Comparison of ENCODE assay signal across 22 cellular contexts in genomic region chr22:38443675-38444521, GRCh38. TPM values are rescaled to one million over a fixed set of nuclear protein-coding genes. Genes with fewer than 3 reads are reported as not detected.
"Had no signal": no experiment of that assay in that cellular context is flagged by ENCODE, and none has a peak within 500 bp of the region (broad histone marks: within the 10 kb centered on the region; RNA-seq: fewer than 3 reads in every experiment).

No MANE protein-coding gene starts in this region.

- H3K9me3 ChIP-seq: body of pancreas, gastrocnemius medialis, left lung, prostate gland, testis had no signal

- H3K4me3 ChIP-seq: body of pancreas, gastrocnemius medialis, left lung, prostate gland, testis had no signal

- H3K4me3 Mint-ChIP-seq: activated CD8-positive, alpha-beta T cell treated with anti-CD3 and anti-CD28 coated beads for 36 hours; central memory CD8-positive, alpha-beta T cell; memory B cell; nephron; stimulated activated naive CD8-positive, alpha-beta T cell treated with anti-CD3 and anti-CD28 coated beads, Interleukin-15, Interleukin-2, amounts not matched to agents 100 ng/mL and 50 ng/mL, for 24 hours; T-helper 1 cell treated with Interleukin-12 subunit alpha and Interleukin-12 subunit beta and Interleukin-4 antibody, amounts not matched to agents 30 μg/mL and 1 μg/mL, for 36 hours had no signal

- ATAC-seq: activated CD8-positive, alpha-beta T cell treated with anti-CD3 and anti-CD28 coated beads for 36 hours; activated naive CD4-positive, alpha-beta T cell treated with anti-CD3 and anti-CD28 coated beads, Interleukin-2, amount 50 U/mL, for 72 hours; body of pancreas; gastrocnemius medialis; left lung; sciatic nerve; SK-N-SH treated with all-trans-retinoic acid at 6 μM for 48 hours had no signal

- H3K27me3 ChIP-seq: body of pancreas, testis had no signal

- H3K36me3 ChIP-seq: gastrocnemius medialis, left lung, prostate gland had no signal

- H3K4me1 Mint-ChIP-seq: central memory CD8-positive, alpha-beta T cell; nephron had no signal

- H3K27me3 Mint-ChIP-seq: activated CD8-positive, alpha-beta T cell treated with anti-CD3 and anti-CD28 coated beads for 36 hours had no signal

- H3K27ac Mint-ChIP-seq: activated CD8-positive, alpha-beta T cell treated with anti-CD3 and anti-CD28 coated beads for 36 hours; memory B cell; nephron; stimulated activated naive CD8-positive, alpha-beta T cell treated with anti-CD3 and anti-CD28 coated beads, Interleukin-15, Interleukin-2, amounts not matched to agents 100 ng/mL and 50 ng/mL, for 24 hours; T-helper 1 cell treated with Interleukin-12 subunit alpha and Interleukin-12 subunit beta and Interleukin-4 antibody, amounts not matched to agents 30 μg/mL and 1 μg/mL, for 36 hours had no signal

- H3K27ac ChIP-seq: body of pancreas, gastrocnemius medialis, left lung, prostate gland, testis had no signal

- DNase-seq: activated CD4-positive, alpha-beta T cell treated with anti-CD3 and anti-CD28 coated beads for 48 hours; activated CD8-positive, alpha-beta T cell treated with anti-CD3 and anti-CD28 coated beads for 36 hours; activated gamma-delta T cell; activated T-cell treated with anti-CD3 and anti-CD28 coated beads, Interleukin-2, amount 50 U/mL, for 48 hours; body of pancreas; cortex of kidney; effector CD8-positive, alpha-beta T cell; gastrocnemius medialis; left lung; testis had no signal

- H3K36me3 Mint-ChIP-seq: activated naive CD4-positive, alpha-beta T cell treated with anti-CD3 and anti-CD28 coated beads, Interleukin-2, amount 50 U/mL, for 72 hours; memory B cell had no signal

- H3K4me1 ChIP-seq: body of pancreas, gastrocnemius medialis, left lung, prostate gland, testis had no signal

- H3K9me3 Mint-ChIP-seq: activated CD8-positive, alpha-beta T cell treated with anti-CD3 and anti-CD28 coated beads for 36 hours; activated naive CD4-positive, alpha-beta T cell treated with anti-CD3 and anti-CD28 coated beads, Interleukin-2, amount 50 U/mL, for 72 hours; central memory CD8-positive, alpha-beta T cell; memory B cell; nephron; stimulated activated naive CD8-positive, alpha-beta T cell treated with anti-CD3 and anti-CD28 coated beads, Interleukin-15, Interleukin-2, amounts not matched to agents 100 ng/mL and 50 ng/mL, for 24 hours; T-helper 1 cell treated with Interleukin-12 subunit alpha and Interleukin-12 subunit beta and Interleukin-4 antibody, amounts not matched to agents 30 μg/mL and 1 μg/mL, for 36 hours had no signal

RNA-seq across cellular contexts. Expression of gene KCNJ4, which starts 11.1 kb away (rescaled TPM):
- total RNA-seq: activated CD8-positive, alpha-beta T cell treated with anti-CD3 and anti-CD28 coated beads for 36 hours; activated naive CD4-positive, alpha-beta T cell treated with anti-CD3 and anti-CD28 coated beads, Interleukin-2, amount 50 U/mL, for 72 hours; body of pancreas; fibroblast of lung; gastrocnemius medialis; left lung; osteoblast; ureter had no signal
- polyA plus RNA-seq: fibroblast of lung had no signal
